10 cellular contexts compared by ENCODE assay signal in the genomic region with DNA sequence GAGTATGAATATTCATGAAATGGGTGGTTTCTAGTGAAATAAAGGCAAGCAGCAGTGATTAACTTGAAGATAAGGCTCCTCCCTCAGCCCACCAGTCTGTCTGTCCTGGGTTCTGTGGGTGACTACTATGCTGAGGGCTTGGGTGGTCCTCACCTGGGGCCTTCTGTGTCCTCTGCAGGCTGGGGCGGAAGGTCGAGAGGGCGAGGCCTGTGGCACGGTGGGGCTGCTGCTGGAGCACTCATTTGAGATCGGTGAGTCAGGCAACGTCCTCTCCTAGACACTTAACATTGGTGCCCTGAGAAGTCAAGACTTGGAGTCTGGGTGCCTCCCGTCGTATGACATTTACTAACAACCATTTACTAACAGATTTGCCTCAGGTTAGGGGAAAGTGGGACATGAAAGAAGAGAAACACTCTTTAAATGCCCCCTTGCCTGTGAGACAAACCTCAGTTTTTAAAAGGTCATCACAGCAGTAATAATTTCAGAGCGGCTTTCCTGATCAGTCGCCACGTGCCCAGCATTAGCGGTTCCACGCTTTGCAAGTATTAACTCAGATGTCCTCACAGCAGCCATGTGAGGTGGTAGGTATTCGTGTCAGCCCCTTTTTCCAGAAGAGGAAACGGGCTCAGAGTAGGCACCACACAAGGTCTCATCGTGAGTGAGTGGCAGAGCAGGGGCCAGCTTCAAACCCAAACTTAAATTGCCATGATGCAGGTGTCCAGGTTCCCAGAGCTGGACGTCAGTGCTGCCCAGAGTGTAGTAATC. TPM values are rescaled to one million over a fixed set of nuclear protein-coding genes. Genes with fewer than 3 reads are reported as not detected.
DNase-seq lines count a peak whose midpoint lies in the region; ATAC-seq and TF ChIP-seq lines count a peak whose summit lies in the region.
"Had no signal": no experiment of that assay in that cellular context is flagged by ENCODE, and none has a peak within 500 bp of the region (broad histone marks: within the 10 kb centered on the region; RNA-seq: fewer than 3 reads in every experiment).

No MANE protein-coding gene starts in this region.

- H3K9me3 ChIP-seq in MM.1S (replicated peaks; ENCODE audit: insufficient read depth, low read length) = no peaks in the 10 kb centered on the region
- H3K9me3 ChIP-seq: heart right ventricle had no signal

- intact Hi-C loops in posterior vena cava (cut with DNase I) = no loop called here

- peaks cover 3% of the 10 kb centered on the region; the same call in 1 of the 2 replicates for H4K20me1 ChIP-seq in MM.1S (ENCODE audit: insufficient read depth, low read length)

- H3K27me3 ChIP-seq in GM06990 (replicated peaks; ENCODE audit: control insufficient read depth, insufficient read depth, low read length) = no peaks in the 10 kb centered on the region
- peaks cover 4% of the 10 kb centered on the region; the same call in 1 of the 2 replicates for H3K27me3 ChIP-seq in MM.1S (replicated peaks; ENCODE audit: insufficient read depth, low read length)
- H3K27me3 ChIP-seq: heart right ventricle had no signal

- H3K27me3 Mint-ChIP-seq in effector memory CD8-positive, alpha-beta T cell = no peaks in the 10 kb centered on the region

- peak overlapping the region in 1 of 2 donors; percentile 10 for H3K27ac Mint-ChIP-seq in effector memory CD8-positive, alpha-beta T cell

- H3K36me3 Mint-ChIP-seq in effector memory CD8-positive, alpha-beta T cell (ENCODE audit: insufficient read depth) = peaks cover 58% of the 10 kb centered on the region

- H3K4me1 Mint-ChIP-seq in effector memory CD8-positive, alpha-beta T cell (ENCODE audit: low read depth in 2 of 2) = peaks cover 22 to 25% of the 10 kb centered on the region in 2 donors

- peaks cover 5% of the 10 kb centered on the region; the same call in 1 of the 2 replicates for H3F3A ChIP-seq in MM.1S (ENCODE audit: insufficient read depth, low read length)

- H3K4me2 ChIP-seq in MM.1S (ENCODE audit: low read depth, low read length) = peak overlapping the region; percentile 43; the same call in 1 of the 2 replicates

- H3K4me3 ChIP-seq in GM06990 (replicated peaks; ENCODE audit: low read depth, low read length) = peak overlapping the region; percentile 79; the same call in 1 of the 2 replicates
- no peak overlapping the region for H3K4me3 ChIP-seq in MM.1S (ENCODE audit: low read length)

- no peaks in the 10 kb centered on the region for H3K4me1 ChIP-seq in MM.1S (ENCODE audit: low read length)

- H3K9me2 ChIP-seq in MM.1S (replicated peaks; ENCODE audit: insufficient read depth, low read length) = no peaks in the 10 kb centered on the region

- no peak for ATAC-seq in effector memory CD8-positive, alpha-beta T cell (replicated peaks)
- no peak for ATAC-seq in GM21576 (IDR thresholded peaks at IDR 0.05; ENCODE audit: unreplicated experiment)
- ATAC-seq: heart right ventricle had no signal

- H3K79me2 ChIP-seq in MM.1S (ENCODE audit: low read length) = peaks cover 31% of the 10 kb centered on the region

- H3K36me3 ChIP-seq in GM06990 (ENCODE audit: control insufficient read depth, insufficient read depth, low read length) (peaks cover 34% of the 10 kb centered on the region), MM.1S (replicated peaks; ENCODE audit: insufficient read depth, low read length) (0 out of 2 replicates have a peak, but pooled peaks cover 2% of the 10 kb centered on the region)

- no peak overlapping the region for H3K27ac ChIP-seq in MM.1S (ENCODE audit: low read length)

- no peak for DNase-seq in GM06990 (ENCODE audit: extremely low read depth, insufficient read length)
- no peak for DNase-seq in MM.1S
- DNase-seq in effector memory CD8-positive, alpha-beta T cell = no peak
- DNase-seq in posterior vena cava (ENCODE audit: low spot score) = peak; percentile 76
- DNase-seq in NCI-H774 (lab: John Stamatoyannopoulos, UW) = no peak
- no peak for DNase-seq in LoVo (ENCODE audit: low spot score)
- DNase-seq: EL, heart right ventricle, nucleus accumbens had no signal

- TF ChIP-seq CTCF in GM06990 (IDR thresholded peaks at IDR 0.05; ENCODE audit: insufficient read depth, low read length, poor library complexity, severe bottlenecking) (no peak), MM.1S (IDR thresholded peaks at IDR 0.05; ENCODE audit: low read length) (no peak)

- peak overlapping the region; percentile 92 to 98 for H3K4me3 Mint-ChIP-seq in effector memory CD8-positive, alpha-beta T cell

- no peak overlapping the region for H2AFZ ChIP-seq in MM.1S (ENCODE audit: low read length)

- peaks cover 0 to 1% of the 10 kb centered on the region in 2 donors for H3K9me3 Mint-ChIP-seq in effector memory CD8-positive, alpha-beta T cell

- H3K9ac ChIP-seq in MM.1S (ENCODE audit: low read length) = no peak overlapping the region

RNA-seq across cellular contexts. Expression of gene GARIN5A, which starts 1.3 kb away (rescaled TPM):
- total RNA-seq in posterior vena cava = not detected

RNA-seq across cellular contexts. Expression of gene EMC10, which starts 1.6 kb away (rescaled TPM):
- 10 to 100 TPM; 60.2 to 87.6 TPM for total RNA-seq in posterior vena cava

RNA-seq across cellular contexts. Expression of gene JOSD2, which starts 33.1 kb away (rescaled TPM):
- total RNA-seq in posterior vena cava = 10 to 100 TPM; 27.5 to 31.7 TPM

RNA-seq across cellular contexts. Expression of gene ASPDH, which starts 35.8 kb away (rescaled TPM):
- total RNA-seq in posterior vena cava = not detected
- total RNA-seq: heart right ventricle had no signal

RNA-seq across cellular contexts. Expression of gene MYBPC2, which starts 45.2 kb away (rescaled TPM):
- under 1 TPM in 1 of 2 donors, not detected in 1; 0.05 TPM for total RNA-seq in posterior vena cava
